ENCODE assay signal across 1 cellular context in the genomic region with DNA sequence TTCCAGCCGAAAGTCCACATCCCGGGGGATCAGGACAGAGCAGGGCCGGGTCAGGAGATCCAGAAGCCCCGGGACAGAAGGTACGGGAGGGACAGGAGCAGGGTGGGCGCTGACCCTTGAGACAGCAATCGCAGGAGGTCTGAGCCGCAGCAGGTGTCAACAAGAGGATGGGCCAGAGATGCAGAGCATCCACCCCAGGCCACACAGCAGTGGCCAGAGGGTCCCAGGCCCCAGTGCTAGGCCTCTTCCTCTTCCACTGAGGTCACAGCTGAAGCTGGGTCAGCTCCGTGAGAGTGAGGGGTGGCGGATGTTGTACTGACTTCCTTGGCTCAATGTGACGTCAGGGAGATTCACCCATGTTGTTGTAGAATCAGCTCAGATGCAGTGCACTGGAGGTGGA.
TF ChIP-seq lines count a peak whose summit lies in the region.

No MANE protein-coding gene starts in this region.

TF ChIP-seq in WTC11, 78 proteins besides CTCF, POLR2A, EP300 and RAD21:
- TF ChIP-seq SP1 (CRISPR knock-in tag; conservative IDR thresholded peaks at IDR 0.05) = no peak
- TF ChIP-seq GTF2I (CRISPR knock-in tag; conservative IDR thresholded peaks at IDR 0.05) = no peak
- TF ChIP-seq, protein P1, sequence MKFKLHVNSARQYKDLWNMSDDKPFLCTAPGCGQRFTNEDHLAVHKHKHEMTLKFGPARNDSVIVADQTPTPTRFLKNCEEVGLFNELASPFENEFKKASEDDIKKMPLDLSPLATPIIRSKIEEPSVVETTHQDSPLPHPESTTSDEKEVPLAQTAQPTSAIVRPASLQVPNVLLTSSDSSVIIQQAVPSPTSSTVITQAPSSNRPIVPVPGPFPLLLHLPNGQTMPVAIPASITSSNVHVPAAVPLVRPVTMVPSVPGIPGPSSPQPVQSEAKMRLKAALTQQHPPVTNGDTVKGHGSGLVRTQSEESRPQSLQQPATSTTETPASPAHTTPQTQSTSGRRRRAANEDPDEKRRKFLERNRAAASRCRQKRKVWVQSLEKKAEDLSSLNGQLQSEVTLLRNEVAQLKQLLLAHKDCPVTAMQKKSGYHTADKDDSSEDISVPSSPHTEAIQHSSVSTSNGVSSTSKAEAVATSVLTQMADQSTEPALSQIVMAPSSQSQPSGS (CRISPR knock-in tag; IDR thresholded peaks at IDR 0.05; ENCODE audit: borderline replicate concordance, low read depth) = no peak
- TF ChIP-seq RORB (CRISPR knock-in tag; IDR thresholded peaks at IDR 0.05) = no peak
- no peak for TF ChIP-seq PREB (CRISPR knock-in tag; IDR thresholded peaks at IDR 0.05; ENCODE audit: borderline replicate concordance)
- no peak for TF ChIP-seq E2F1 (CRISPR knock-in tag; IDR thresholded peaks at IDR 0.05)
- TF ChIP-seq, protein P2, sequence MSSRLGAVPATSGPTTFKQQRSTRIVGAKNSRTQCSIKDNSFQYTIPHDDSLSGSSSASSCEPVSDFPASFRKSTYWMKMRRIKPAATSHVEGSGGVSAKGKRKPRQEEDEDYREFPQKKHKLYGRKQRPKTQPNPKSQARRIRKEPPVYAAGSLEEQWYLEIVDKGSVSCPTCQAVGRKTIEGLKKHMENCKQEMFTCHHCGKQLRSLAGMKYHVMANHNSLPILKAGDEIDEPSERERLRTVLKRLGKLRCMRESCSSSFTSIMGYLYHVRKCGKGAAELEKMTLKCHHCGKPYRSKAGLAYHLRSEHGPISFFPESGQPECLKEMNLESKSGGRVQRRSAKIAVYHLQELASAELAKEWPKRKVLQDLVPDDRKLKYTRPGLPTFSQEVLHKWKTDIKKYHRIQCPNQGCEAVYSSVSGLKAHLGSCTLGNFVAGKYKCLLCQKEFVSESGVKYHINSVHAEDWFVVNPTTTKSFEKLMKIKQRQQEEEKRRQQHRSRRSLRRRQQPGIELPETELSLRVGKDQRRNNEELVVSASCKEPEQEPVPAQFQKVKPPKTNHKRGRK (CRISPR knock-in tag; IDR thresholded peaks at IDR 0.05; ENCODE audit: borderline replicate concordance) = no peak
- TF ChIP-seq E2F4 (CRISPR knock-in tag; IDR thresholded peaks at IDR 0.05; ENCODE audit: borderline replicate concordance, low read depth) = no peak
- TF ChIP-seq, protein P3, sequence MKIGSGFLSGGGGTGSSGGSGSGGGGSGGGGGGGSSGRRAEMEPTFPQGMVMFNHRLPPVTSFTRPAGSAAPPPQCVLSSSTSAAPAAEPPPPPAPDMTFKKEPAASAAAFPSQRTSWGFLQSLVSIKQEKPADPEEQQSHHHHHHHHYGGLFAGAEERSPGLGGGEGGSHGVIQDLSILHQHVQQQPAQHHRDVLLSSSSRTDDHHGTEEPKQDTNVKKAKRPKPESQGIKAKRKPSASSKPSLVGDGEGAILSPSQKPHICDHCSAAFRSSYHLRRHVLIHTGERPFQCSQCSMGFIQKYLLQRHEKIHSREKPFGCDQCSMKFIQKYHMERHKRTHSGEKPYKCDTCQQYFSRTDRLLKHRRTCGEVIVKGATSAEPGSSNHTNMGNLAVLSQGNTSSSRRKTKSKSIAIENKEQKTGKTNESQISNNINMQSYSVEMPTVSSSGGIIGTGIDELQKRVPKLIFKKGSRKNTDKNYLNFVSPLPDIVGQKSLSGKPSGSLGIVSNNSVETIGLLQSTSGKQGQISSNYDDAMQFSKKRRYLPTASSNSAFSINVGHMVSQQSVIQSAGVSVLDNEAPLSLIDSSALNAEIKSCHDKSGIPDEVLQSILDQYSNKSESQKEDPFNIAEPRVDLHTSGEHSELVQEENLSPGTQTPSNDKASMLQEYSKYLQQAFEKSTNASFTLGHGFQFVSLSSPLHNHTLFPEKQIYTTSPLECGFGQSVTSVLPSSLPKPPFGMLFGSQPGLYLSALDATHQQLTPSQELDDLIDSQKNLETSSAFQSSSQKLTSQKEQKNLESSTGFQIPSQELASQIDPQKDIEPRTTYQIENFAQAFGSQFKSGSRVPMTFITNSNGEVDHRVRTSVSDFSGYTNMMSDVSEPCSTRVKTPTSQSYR (CRISPR knock-in tag; IDR thresholded peaks at IDR 0.05) = no peak
- TF ChIP-seq, protein P4, sequence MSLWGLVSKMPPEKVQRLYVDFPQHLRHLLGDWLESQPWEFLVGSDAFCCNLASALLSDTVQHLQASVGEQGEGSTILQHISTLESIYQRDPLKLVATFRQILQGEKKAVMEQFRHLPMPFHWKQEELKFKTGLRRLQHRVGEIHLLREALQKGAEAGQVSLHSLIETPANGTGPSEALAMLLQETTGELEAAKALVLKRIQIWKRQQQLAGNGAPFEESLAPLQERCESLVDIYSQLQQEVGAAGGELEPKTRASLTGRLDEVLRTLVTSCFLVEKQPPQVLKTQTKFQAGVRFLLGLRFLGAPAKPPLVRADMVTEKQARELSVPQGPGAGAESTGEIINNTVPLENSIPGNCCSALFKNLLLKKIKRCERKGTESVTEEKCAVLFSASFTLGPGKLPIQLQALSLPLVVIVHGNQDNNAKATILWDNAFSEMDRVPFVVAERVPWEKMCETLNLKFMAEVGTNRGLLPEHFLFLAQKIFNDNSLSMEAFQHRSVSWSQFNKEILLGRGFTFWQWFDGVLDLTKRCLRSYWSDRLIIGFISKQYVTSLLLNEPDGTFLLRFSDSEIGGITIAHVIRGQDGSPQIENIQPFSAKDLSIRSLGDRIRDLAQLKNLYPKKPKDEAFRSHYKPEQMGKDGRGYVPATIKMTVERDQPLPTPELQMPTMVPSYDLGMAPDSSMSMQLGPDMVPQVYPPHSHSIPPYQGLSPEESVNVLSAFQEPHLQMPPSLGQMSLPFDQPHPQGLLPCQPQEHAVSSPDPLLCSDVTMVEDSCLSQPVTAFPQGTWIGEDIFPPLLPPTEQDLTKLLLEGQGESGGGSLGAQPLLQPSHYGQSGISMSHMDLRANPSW (CRISPR knock-in tag; conservative IDR thresholded peaks at IDR 0.05; ENCODE audit: low read depth) = no peak
- TF ChIP-seq ZNF396 (CRISPR knock-in tag; IDR thresholded peaks at IDR 0.05; ENCODE audit: borderline replicate concordance) = no peak
- TF ChIP-seq ARID4B (CRISPR knock-in tag; IDR thresholded peaks at IDR 0.05; ENCODE audit: borderline replicate concordance) = no peak
- TF ChIP-seq TEAD1 (CRISPR knock-in tag; IDR thresholded peaks at IDR 0.05) = no peak
- no peak for TF ChIP-seq ZNF138 (CRISPR knock-in tag; conservative IDR thresholded peaks at IDR 0.05)
